ENCODE assay signal across 8 cellular contexts in genomic region chr18:812673-813404, GRCh38. TPM values are rescaled to one million over a fixed set of nuclear protein-coding genes. Genes with fewer than 3 reads are reported as not detected.
DNase-seq lines count a peak whose midpoint lies in the region; ATAC-seq and TF ChIP-seq lines count a peak whose summit lies in the region.

No MANE protein-coding gene starts in this region.

- peak overlapping the region; percentile 92 for H3K9ac ChIP-seq in endodermal cell (ENCODE audit: extremely low read depth, low read length, poor library complexity, severe bottlenecking)

- WGBS in endodermal cell (ENCODE audit: insufficient coverage in 1 of 2, insufficient read length in 1 of 2), 2 experiments = 5 to 7% methylated on average over 11 to 33 of the region's 33 CpGs

- ATAC-seq in HG02970 (IDR thresholded peaks at IDR 0.05; ENCODE audit: low FRiP score, unreplicated experiment) = peak; percentile 27

- no peaks in the 10 kb centered on the region for H3K36me3 ChIP-seq in endodermal cell (ENCODE audit: control insufficient read depth, insufficient read depth, low read length)

- H3K4me1 ChIP-seq in endodermal cell (ENCODE audit: control insufficient read depth, insufficient read depth, low read length) = no peaks in the 10 kb centered on the region
- H3K4me1 ChIP-seq in mononuclear cell (ENCODE audit: insufficient read depth, low read length) = peaks cover 37% of the 10 kb centered on the region

- peak; percentile 64 for DNase-seq in NCI-H2227 (lab: John Stamatoyannopoulos, UW; ENCODE audit: unreplicated experiment)
- no peak for DNase-seq in NCI-H2227 treated with DMSO at 0.1 percent for 48 hours (lab: John Stamatoyannopoulos, UW)
- DNase-seq in NCI-H748 treated with DMSO at 0.1 percent for 48 hours (lab: John Stamatoyannopoulos, UW) = peak; percentile 59
- DNase-seq in activated CD8-positive, alpha-beta memory T cell treated with anti-CD3 and anti-CD28 coated beads for 24 hours = peak; percentile 90
- peak; percentile 90 for DNase-seq in endodermal cell
- DNase-seq in stimulated activated CD8-positive, alpha-beta memory T cell treated with anti-CD3 and anti-CD28 coated beads, Interleukin-4, amount 100 ng/mL, for 1 hour (ENCODE audit: low read depth in 2 of 2, low spot score in 1 of 2) = peak; percentile 32 to 40

- no peaks in the 10 kb centered on the region for H3K36me3 Mint-ChIP-seq in endodermal cell (ENCODE audit: low read depth)

- no peaks in the 10 kb centered on the region for H3K9me3 ChIP-seq in endodermal cell (ENCODE audit: control insufficient read depth, low read length)
- H3K9me3 ChIP-seq in mononuclear cell (ENCODE audit: low read depth, low read length) = no peaks in the 10 kb centered on the region

- no peak for TF ChIP-seq CTCF in endodermal cell (conservative IDR thresholded peaks at IDR 0.05)

- peak overlapping the region; percentile 82 for H3K27ac ChIP-seq in endodermal cell (ENCODE audit: low read depth, low read length)

- H3K4me3 ChIP-seq in endodermal cell (ENCODE audit: low read length) = peak overlapping the region; percentile 99
- H3K4me3 ChIP-seq in mononuclear cell (ENCODE audit: low read length) = peak overlapping the region; percentile 49

- H3K27ac Mint-ChIP-seq in endodermal cell = peak overlapping the region; percentile 99

- H3K9me3 Mint-ChIP-seq in endodermal cell = no peaks in the 10 kb centered on the region

- peak overlapping the region; percentile 98 for H3K4me3 Mint-ChIP-seq in endodermal cell

- no peaks in the 10 kb centered on the region for H3K27me3 ChIP-seq in endodermal cell (ENCODE audit: control insufficient read depth, insufficient read depth, low read length, poor library complexity, severe bottlenecking)
- H3K27me3 ChIP-seq in mononuclear cell (ENCODE audit: insufficient read depth, low read length) = peaks cover 84% of the 10 kb centered on the region

- peaks cover 29% of the 10 kb centered on the region for H3K4me1 Mint-ChIP-seq in endodermal cell

- H3K27me3 Mint-ChIP-seq in endodermal cell (ENCODE audit: insufficient read depth) = peaks cover 2% of the 10 kb centered on the region

RNA-seq across cellular contexts. Expression of gene YES1, which starts 0.8 kb away (rescaled TPM):
- total RNA-seq in endodermal cell (10 to 100 TPM; 62.8 to 78.8 TPM), mononuclear cell (53.4 TPM)
- polyA plus RNA-seq in endodermal cell (2013, experiment 1 of 2) = 53.9 TPM
- 53.8 TPM for polyA plus RNA-seq in endodermal cell (2013, experiment 2 of 2)
